In the genomic region with DNA sequence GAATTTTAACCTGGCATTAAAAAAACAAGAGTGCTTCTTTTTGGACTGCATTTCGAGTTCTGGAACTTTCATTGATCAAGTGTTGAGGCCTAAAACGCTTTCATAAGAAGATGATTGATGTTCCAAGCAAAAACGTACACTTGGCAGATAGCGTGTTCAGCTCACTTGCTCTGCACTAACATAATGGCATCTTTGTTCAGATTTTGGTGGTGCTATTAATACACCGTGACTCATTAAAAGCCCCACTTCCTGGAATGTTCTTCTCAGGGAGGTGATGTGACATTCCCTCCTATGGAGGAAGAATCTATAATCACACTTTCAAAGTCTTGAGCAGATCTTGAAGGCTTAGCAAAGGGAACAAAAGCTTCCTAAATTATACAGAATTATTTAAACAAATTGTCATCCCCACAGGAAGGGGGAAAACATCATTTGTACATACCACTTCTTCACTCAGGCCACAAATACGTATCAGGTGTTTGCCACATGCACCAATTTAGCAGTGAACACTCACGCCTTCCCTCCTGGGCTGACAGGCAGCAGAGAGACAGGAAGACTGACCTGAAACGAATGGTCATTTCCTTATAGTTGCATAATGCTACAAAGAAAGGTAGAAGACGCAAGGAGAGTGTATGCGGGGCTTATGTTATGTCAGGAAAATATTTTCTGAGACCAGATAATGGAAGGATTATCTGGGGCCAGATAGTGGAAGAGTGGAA, we compare ENCODE assay signal across 14 cellular contexts. TPM values are rescaled to one million over a fixed set of nuclear protein-coding genes. Genes with fewer than 3 reads are reported as not detected.
DNase-seq lines count a peak whose midpoint lies in the region; ATAC-seq and TF ChIP-seq lines count a peak whose summit lies in the region.
"Had no signal": no experiment of that assay in that cellular context is flagged by ENCODE, and none has a peak within 500 bp of the region (broad histone marks: within the 10 kb centered on the region; RNA-seq: fewer than 3 reads in every experiment).

No MANE protein-coding gene starts in this region.

- in situ Hi-C loops in Panc1 (cut with HindIII; ENCODE audit: low pct_unique_long_range_greater_than_20kb, low sequenced_read_pairs), result no loop called here

- peak overlapping the region in 2 of 7 donors; percentile 1 to 5 for H3K27ac Mint-ChIP-seq in CD4-positive, alpha-beta memory T cell

- H3K27me3 Mint-ChIP-seq in CD4-positive, alpha-beta memory T cell, result no peaks in the 10 kb centered on the region
- H3K27me3 Mint-ChIP-seq: naive B cell had no signal

- H3K4me1 ChIP-seq in Panc1 (ENCODE audit: control insufficient read depth, insufficient read depth, low read length), result peaks cover 7% of the 10 kb centered on the region; the same call in 1 of the 2 replicates
- no peaks in the 10 kb centered on the region for H3K4me1 ChIP-seq in CD4-positive, alpha-beta memory T cell (ENCODE audit: insufficient read depth, low read length)

- H3K27me3 ChIP-seq in Panc1 (ENCODE audit: control insufficient read depth, insufficient read depth, low read length), result no peaks in the 10 kb centered on the region
- no peaks in the 10 kb centered on the region for H3K27me3 ChIP-seq in CD4-positive, alpha-beta memory T cell (ENCODE audit: insufficient read depth, low read length)

- ATAC-seq in Panc1, result peak; percentile 26; the same call in 1 of the 2 replicates
- ATAC-seq in HG02610 (IDR thresholded peaks at IDR 0.05; ENCODE audit: unreplicated experiment), result no peak
- no peak for ATAC-seq in HG03175 (IDR thresholded peaks at IDR 0.05; ENCODE audit: unreplicated experiment)

- peaks cover 0 to 2% (median under 1%) of the 10 kb centered on the region in 4 donors for H3K4me1 Mint-ChIP-seq in CD4-positive, alpha-beta memory T cell
- H3K4me1 Mint-ChIP-seq: naive B cell had no signal

- no peak overlapping the region for H3K27ac ChIP-seq in Panc1 (ENCODE audit: low read length)
- H3K27ac ChIP-seq in CD4-positive, alpha-beta memory T cell (ENCODE audit: low read depth, low read length), result no peak overlapping the region
- H3K27ac ChIP-seq: C4-2B, HL-60 had no signal

- H3K4me3 Mint-ChIP-seq in CD4-positive, alpha-beta memory T cell, result no peak overlapping the region
- H3K4me3 Mint-ChIP-seq: naive B cell had no signal

- no peaks in the 10 kb centered on the region for H3K9me3 ChIP-seq in Panc1 (ENCODE audit: control insufficient read depth, insufficient read depth, low read depth, low read length)
- no peaks in the 10 kb centered on the region for H3K9me3 ChIP-seq in CD4-positive, alpha-beta memory T cell (ENCODE audit: control insufficient read depth in 1 of 2, low read length in 2 of 2)

- BruUV-seq in Panc1 (replicated peaks; lab: Mats Ljungman, UMichigan), result no TSS peak

- POLR2A ChIA-PET in Panc1 (lab: Charles Lee), result no interaction called here
- POLR2A ChIA-PET in CD4-positive, alpha-beta memory T cell (lab: Charles Lee; ENCODE audit: partially characterized antibody), result no interaction called here

- H3K36me3 Mint-ChIP-seq in CD4-positive, alpha-beta memory T cell, result no peaks in the 10 kb centered on the region

- TF ChIP-seq CTCF in Panc1 (IDR thresholded peaks at IDR 0.05), result no peak

- CTCF ChIA-PET in Panc1 (lab: Charles Lee), result no interaction called here
- CTCF ChIA-PET in CD4-positive, alpha-beta memory T cell (lab: Charles Lee; ENCODE audit: partially characterized antibody), result no interaction called here

- H3K9me3 Mint-ChIP-seq in CD4-positive, alpha-beta memory T cell, result peaks cover 0 to 3% (median 0%) of the 10 kb centered on the region in 8 donors

- H3K4me3 ChIP-seq in Panc1 (ENCODE audit: low read depth in 2 of 2, low read length in 2 of 2), result no peak overlapping the region
- no peak overlapping the region for H3K4me3 ChIP-seq in CD4-positive, alpha-beta memory T cell (ENCODE audit: low read length in 2 of 2)

- intact Hi-C loops in Panc1 (cut with micrococcal nuclease; ENCODE audit: unreplicated experiment), result no loop called here
- intact Hi-C loops in CD4-positive, alpha-beta memory T cell (cut with micrococcal nuclease), result no loop called here

- DNase-seq in COLO829 (ENCODE audit: low spot score), result peak; percentile 81
- DNase-seq in Panc1 (ENCODE audit: low read depth, low spot score), result no peak
- DNase-seq in dermis blood vessel endothelial cell, result peak; percentile 39
- peak; percentile 54 for DNase-seq in myocyte (ENCODE audit: low read depth)
- no peak for DNase-seq in NCI-H748 treated with DMSO at 0.1 percent for 48 hours (lab: John Stamatoyannopoulos, UW)
- no peak for DNase-seq in CD4-positive, alpha-beta memory T cell
- DNase-seq: naive B cell; NCI-H1417; stimulated activated CD4-positive, alpha-beta T cell treated with anti-CD3 and anti-CD28 coated beads, Interleukin-15, amount 100 ng/mL, for 24 hours; stimulated activated naive CD4-positive, alpha-beta T cell had no signal

- H3K36me3 ChIP-seq in Panc1 (ENCODE audit: control insufficient read depth, insufficient read depth, low read length), result no peaks in the 10 kb centered on the region
- no peaks in the 10 kb centered on the region for H3K36me3 ChIP-seq in CD4-positive, alpha-beta memory T cell (ENCODE audit: insufficient read depth, low read length)

RNA-seq across cellular contexts. Expression of a gene that starts 15.4 kb away (rescaled TPM):
- total RNA-seq in Panc1 (2021; ENCODE audit: unreplicated experiment) (383 TPM), dermis blood vessel endothelial cell (663 and 684 TPM in 2 replicates), myocyte (379 and 390 TPM in 2 replicates)
- 314 TPM for polyA plus RNA-seq in Panc1 (2012; ENCODE audit: insufficient read length)
- polyA plus RNA-seq in myocyte (2012), result 212 TPM
- 100 to 1,000 TPM; 275 to 297 TPM for total RNA-seq in CD4-positive, alpha-beta memory T cell
- polyA plus RNA-seq in CD4-positive, alpha-beta memory T cell, result 100 to 1,000 TPM; 191 to 515 TPM

Comparison
In these comparisons a context has a peak if more than half of its experiments do, and no peak if none do; other contexts are left out.
1. DNase-seq: peak in COLO829 (single experiment), dermis blood vessel endothelial cell (single experiment) and myocyte (single experiment); none in Panc1 (single experiment), NCI-H748 treated with DMSO at 0.1 percent for 48 hours (single experiment) and CD4-positive, alpha-beta memory T cell (0 of 5).